14 cellular contexts compared by ENCODE assay signal in genomic region chr5:59276886-59277514, GRCh38.
DNase-seq lines count a peak whose midpoint lies in the region; ATAC-seq and TF ChIP-seq lines count a peak whose summit lies in the region.
"Had no signal": no experiment of that assay in that cellular context is flagged by ENCODE, and none has a peak within 500 bp of the region (broad histone marks: within the 10 kb centered on the region; RNA-seq: fewer than 3 reads in every experiment).

No MANE protein-coding gene starts in this region.

- TF ChIP-seq POLR2A in esophagus squamous epithelium (IDR thresholded peaks at IDR 0.05) (no peak), erythroblast (IDR thresholded peaks at IDR 0.05; ENCODE audit: low read length) (no peak)

- H3K27ac ChIP-seq in esophagus squamous epithelium (peak overlapping the region; percentile 2 to 86 (median 63)), stomach smooth muscle (ENCODE audit: low read length) (peak overlapping the region; percentile 86), coronary artery (no peak overlapping the region)
- H3K27ac ChIP-seq: HL-60 had no signal

- H3K36me3 ChIP-seq in esophagus squamous epithelium (no peaks in the 10 kb centered on the region), stomach smooth muscle (ENCODE audit: control insufficient read depth in 2 of 2, insufficient read depth in 2 of 2, low read length in 2 of 2) (no peaks in the 10 kb centered on the region)

- no peak for ATAC-seq in GM21529 (IDR thresholded peaks at IDR 0.05; ENCODE audit: unreplicated experiment)
- ATAC-seq: CD8-positive, alpha-beta T cell; natural killer cell treated with Interleukin-12 subunit alpha and Interleukin-12 subunit beta and Interleukin-15 and Interleukin-18, amount 100 ng/mL, for 72 hours; Panc1 had no signal

- H3K27me3 ChIP-seq in esophagus squamous epithelium, result no peaks in the 10 kb centered on the region
- H3K27me3 ChIP-seq in stomach smooth muscle (ENCODE audit: control insufficient read depth in 1 of 2, insufficient read depth in 2 of 2, low read length in 2 of 2), result no peaks in the 10 kb centered on the region

- H3K4me1 ChIP-seq in esophagus squamous epithelium (peaks cover 0 to 25% (median 0%) of the 10 kb centered on the region in 3 donors), stomach smooth muscle (ENCODE audit: control insufficient read depth, insufficient read depth, low read length) (peaks cover 11% of the 10 kb centered on the region)

- DNase-seq in NCI-H460 (ENCODE audit: extremely low read depth, low read depth) (peak; percentile 93), esophagus squamous epithelium (lab: John Stamatoyannopoulos, UW) (no peak), lung microvascular endothelial cell (ENCODE audit: low read depth in 2 of 2) (peak; percentile 29 to 81), NCI-H1417 (lab: John Stamatoyannopoulos, UW) (no peak), erythroblast (lab: John Stamatoyannopoulos, UW) (no peak), coronary artery (ENCODE audit: low spot score) (no peak)
- DNase-seq: CD8-positive, alpha-beta T cell; effector CD4-positive, alpha-beta T cell; NCI-H2171 treated with DMSO at 0.1 percent for 48 hours had no signal

- 50 to 58% methylated on average over 5 of the region's 5 CpGs for WGBS in esophagus squamous epithelium, 2 donors

- H3K9me3 ChIP-seq in esophagus squamous epithelium (no peaks in the 10 kb centered on the region), stomach smooth muscle (ENCODE audit: control insufficient read depth in 2 of 2, low read length in 2 of 2) (no peaks in the 10 kb centered on the region)

- intact Hi-C loops in esophagus squamous epithelium (cut with DNase I), result no loop called here

- no peak overlapping the region for H3K9ac ChIP-seq in stomach smooth muscle (ENCODE audit: low read length in 2 of 2)

- no peak for TF ChIP-seq CTCF in esophagus squamous epithelium (IDR thresholded peaks at IDR 0.05)
- no peak for TF ChIP-seq CTCF in coronary artery (IDR thresholded peaks at IDR 0.05)

- H3K4me3 ChIP-seq in esophagus squamous epithelium (no peak overlapping the region), stomach smooth muscle (ENCODE audit: low read length in 2 of 2) (peak overlapping the region; percentile 0), coronary artery (no peak overlapping the region)

Comparison
In these comparisons a context has a peak if more than half of its experiments do, and no peak if none do; other contexts are left out.
1. DNase-seq: peak in NCI-H460 (single experiment) and lung microvascular endothelial cell (2 of 2); none in esophagus squamous epithelium (single experiment), NCI-H1417 (0 of 3), erythroblast (0 of 2) and coronary artery (single experiment).
2. H3K27ac ChIP-seq: peak in esophagus squamous epithelium (4 of 4) and stomach smooth muscle (single experiment); none in coronary artery (0 of 2).
3. H3K4me3 ChIP-seq: peak in stomach smooth muscle (2 of 2); none in esophagus squamous epithelium (0 of 4) and coronary artery (single experiment).